1 cellular context compared by ENCODE assay signal in the genomic region with DNA sequence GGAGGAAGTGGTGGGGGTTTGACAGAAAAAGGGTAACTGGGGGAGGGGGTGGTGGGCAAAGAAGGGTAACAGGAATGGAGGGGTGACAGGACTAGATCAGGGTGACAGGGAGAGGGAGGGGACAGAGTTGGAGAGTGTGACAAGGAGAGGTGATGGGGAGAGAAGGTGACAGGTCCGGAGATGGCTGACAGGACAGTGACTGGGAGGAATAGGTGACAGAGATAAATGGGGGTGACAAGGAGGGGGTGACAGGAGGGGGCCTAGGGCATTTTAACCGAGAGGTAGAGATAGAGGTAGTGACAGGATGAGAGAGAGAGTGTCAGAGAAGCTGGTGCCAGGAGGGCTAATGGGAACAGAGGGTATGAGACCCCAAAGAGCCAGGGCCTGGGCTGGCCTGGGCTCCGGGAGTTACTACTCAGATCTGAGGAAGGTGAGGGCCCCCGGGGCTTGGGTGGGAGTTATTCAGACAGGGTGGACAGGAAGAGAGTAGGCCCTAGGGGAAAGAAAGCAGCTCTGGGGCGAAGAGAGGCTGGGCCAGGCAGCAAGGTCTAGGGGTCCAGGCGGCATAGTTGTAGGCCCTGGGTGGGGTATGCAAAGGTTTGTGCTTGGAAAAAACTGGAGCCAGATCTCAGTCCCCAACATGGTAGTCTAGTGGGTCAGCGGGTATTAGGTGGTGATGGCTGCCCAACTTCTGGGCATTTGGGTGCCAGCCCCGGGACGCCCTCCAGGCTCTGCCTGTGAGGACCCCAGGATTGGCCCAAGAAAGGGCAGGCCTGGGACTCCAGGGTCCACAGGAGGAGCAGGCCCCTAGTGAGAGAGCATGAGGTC.
TF ChIP-seq lines count a peak whose summit lies in the region.

No MANE protein-coding gene starts in this region.

TF ChIP-seq in endothelial cell of umbilical vein, 7 proteins besides CTCF, POLR2A, EP300 and RAD21:
- no peak for TF ChIP-seq EZH2 (IDR thresholded peaks at IDR 0.05; ENCODE audit: borderline replicate concordance, low read depth, low read length, severe bottlenecking)
- no peak for TF ChIP-seq MYC (IDR thresholded peaks at IDR 0.05; ENCODE audit: low read depth, low read length)
- TF ChIP-seq, protein P1, sequence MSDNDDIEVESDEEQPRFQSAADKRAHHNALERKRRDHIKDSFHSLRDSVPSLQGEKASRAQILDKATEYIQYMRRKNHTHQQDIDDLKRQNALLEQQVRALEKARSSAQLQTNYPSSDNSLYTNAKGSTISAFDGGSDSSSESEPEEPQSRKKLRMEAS (IDR thresholded peaks at IDR 0.05; ENCODE audit: insufficient read depth, insufficient read length) = no peak
- no peak for TF ChIP-seq POLR2AphosphoS5 (IDR thresholded peaks at IDR 0.05; ENCODE audit: insufficient read depth, low read depth, low read length)
- no peak for TF ChIP-seq FOS (IDR thresholded peaks at IDR 0.05; ENCODE audit: borderline replicate concordance, insufficient read depth, low read length)
- no peak for TF ChIP-seq JUN (IDR thresholded peaks at IDR 0.05; ENCODE audit: borderline replicate concordance, insufficient read depth, insufficient read length, low read depth)
- TF ChIP-seq GATA2 (IDR thresholded peaks at IDR 0.05; ENCODE audit: insufficient read depth, insufficient read length, low read depth, low read length) = no peak
